In the genomic region with DNA sequence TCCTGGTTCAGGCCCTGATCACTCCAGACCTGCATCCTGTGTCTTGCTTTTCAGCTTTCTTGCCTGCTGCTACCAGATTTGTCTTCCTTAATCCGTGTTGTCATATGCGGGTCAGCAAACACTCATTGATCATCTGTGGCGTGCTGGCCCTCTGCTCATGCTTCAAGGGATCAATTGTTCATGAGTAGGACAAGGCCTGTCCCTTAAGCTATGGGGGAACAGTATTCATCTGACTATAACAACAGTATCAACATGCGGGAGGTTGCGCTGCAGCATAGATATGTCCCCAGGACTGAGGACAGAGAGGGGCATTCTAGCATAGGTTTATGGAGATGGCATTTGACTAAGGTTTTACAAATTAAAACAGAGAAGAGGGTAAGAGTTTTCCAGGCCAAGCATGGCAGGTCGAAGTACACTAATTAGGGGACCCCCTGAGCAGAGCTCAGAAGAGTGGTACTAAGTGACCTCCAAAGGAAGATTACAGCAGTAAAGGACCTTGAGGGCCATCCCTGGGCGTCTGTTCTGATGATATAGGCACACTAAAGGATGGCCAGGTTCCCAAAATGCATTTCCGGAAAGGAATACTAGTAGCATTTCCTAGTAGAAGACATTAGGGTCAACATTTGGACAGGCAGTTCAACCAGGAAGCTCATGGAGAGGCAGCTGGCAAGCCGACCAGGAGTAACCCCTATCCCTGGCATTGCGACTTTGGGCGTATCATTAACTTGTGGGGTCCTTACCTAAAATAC, we compare ENCODE assay signal across 1 cellular context.
TF ChIP-seq lines count a peak whose summit lies in the region.

No MANE protein-coding gene starts in this region.

TF ChIP-seq in A549, 52 proteins besides CTCF, POLR2A, EP300 and RAD21 (continued from another document):
- TF ChIP-seq, protein P1, sequence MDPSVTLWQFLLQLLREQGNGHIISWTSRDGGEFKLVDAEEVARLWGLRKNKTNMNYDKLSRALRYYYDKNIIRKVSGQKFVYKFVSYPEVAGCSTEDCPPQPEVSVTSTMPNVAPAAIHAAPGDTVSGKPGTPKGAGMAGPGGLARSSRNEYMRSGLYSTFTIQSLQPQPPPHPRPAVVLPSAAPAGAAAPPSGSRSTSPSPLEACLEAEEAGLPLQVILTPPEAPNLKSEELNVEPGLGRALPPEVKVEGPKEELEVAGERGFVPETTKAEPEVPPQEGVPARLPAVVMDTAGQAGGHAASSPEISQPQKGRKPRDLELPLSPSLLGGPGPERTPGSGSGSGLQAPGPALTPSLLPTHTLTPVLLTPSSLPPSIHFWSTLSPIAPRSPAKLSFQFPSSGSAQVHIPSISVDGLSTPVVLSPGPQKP (IDR thresholded peaks at IDR 0.05; ENCODE audit: low read depth, low read length) = no peak
- TF ChIP-seq HDAC2 (IDR thresholded peaks at IDR 0.05) = no peak
- no peak for TF ChIP-seq TFCP2L1 (CRISPR knock-in tag; IDR thresholded peaks at IDR 0.05)
